In genomic region chr10:73439605-73440298, GRCh38 we compare ENCODE assay signal across 10 cellular contexts. TPM values are rescaled to one million over a fixed set of nuclear protein-coding genes. Genes with fewer than 3 reads are reported as not detected.
DNase-seq lines count a peak whose midpoint lies in the region; ATAC-seq, FAIRE-seq and TF ChIP-seq lines count a peak whose summit lies in the region.
"Had no signal": no experiment of that assay in that cellular context is flagged by ENCODE, and none has a peak within 500 bp of the region (broad histone marks: within the 10 kb centered on the region; RNA-seq: fewer than 3 reads in every experiment).

No MANE protein-coding gene starts in this region.

- H3K27ac ChIP-seq in IMR-90 (ENCODE audit: insufficient read depth, low read length) (no peak overlapping the region), left lung (no peak overlapping the region)

- intact Hi-C loops in IMR-90 (cut with micrococcal nuclease) (no loop called here), left lung (cut with DNase I) (no loop called here)

- WGBS in IMR-90 (ENCODE audit: extremely low coverage in 2 of 2, insufficient read length in 1 of 2), 2 experiments = no CpG with 5 or more reads among the region's 1 CpG

- no peaks in the 10 kb centered on the region for H3K27me3 ChIP-seq in IMR-90 (ENCODE audit: control insufficient read depth, insufficient read depth, low read length)
- no peaks in the 10 kb centered on the region for H3K27me3 ChIP-seq in bronchial epithelial cell (ENCODE audit: control insufficient read depth, insufficient read depth, low read length)
- no peaks in the 10 kb centered on the region for H3K27me3 ChIP-seq in left lung

- DNase-seq in EH (ENCODE audit: low read depth) = peak; percentile 73
- DNase-seq in IMR-90 = peak; percentile 81
- peak; percentile 86 for DNase-seq in bronchial epithelial cell (ENCODE audit: low read depth)
- peak; percentile 21 for DNase-seq in occipital lobe (lab: John Stamatoyannopoulos, UW)
- no peak for DNase-seq in left lung
- no peak for DNase-seq in NCI-H446 (lab: John Stamatoyannopoulos, UW)
- DNase-seq: activated T-cell treated with anti-CD3 and anti-CD28 coated beads for 4 hours, NCI-H446 treated with DMSO at 0.1 percent for 48 hours, T-cell had no signal

- H3K9me1 ChIP-seq in IMR-90 (ENCODE audit: insufficient read depth, low read length) = peaks cover 11% of the 10 kb centered on the region

- no peak overlapping the region for H2BK15ac ChIP-seq in IMR-90 (ENCODE audit: low read depth, low read length)

- no peak overlapping the region for H3K56ac ChIP-seq in IMR-90 (ENCODE audit: extremely low read depth, insufficient read depth, low read length)

- H2AK9ac ChIP-seq in IMR-90 (replicated peaks; ENCODE audit: low read depth, low read length, poor library complexity) = no peak overlapping the region

- no peaks in the 10 kb centered on the region for H3K4me1 ChIP-seq in IMR-90 (ENCODE audit: control insufficient read depth, insufficient read depth, low read length)
- no peaks in the 10 kb centered on the region for H3K4me1 ChIP-seq in left lung

- no peak overlapping the region for H3K18ac ChIP-seq in IMR-90 (ENCODE audit: low read depth, low read length)

- H3K23ac ChIP-seq in IMR-90 (ENCODE audit: low read depth, low read length) = no peak overlapping the region

- no peak overlapping the region for H3K4me3 ChIP-seq in IMR-90 (ENCODE audit: insufficient read depth, low read depth, low read length)
- H3K4me3 ChIP-seq in bronchial epithelial cell (ENCODE audit: low read depth, low read length) = no peak overlapping the region
- no peak overlapping the region for H3K4me3 ChIP-seq in left lung

- POLR2A ChIA-PET in IMR-90 (lab: Charles Lee; ENCODE audit: unreplicated experiment) = no interaction called here

- peaks cover 15% of the 10 kb centered on the region for H3K36me3 ChIP-seq in IMR-90 (ENCODE audit: control insufficient read depth, insufficient read depth, low read length)
- peaks cover 3% of the 10 kb centered on the region for H3K36me3 ChIP-seq in bronchial epithelial cell (ENCODE audit: control insufficient read depth, insufficient read depth, low read length)
- H3K36me3 ChIP-seq in left lung = peaks cover 0 to 54% of the 10 kb centered on the region in 2 donors

- CTCF ChIA-PET in IMR-90 (lab: Yijun Ruan, JAX) = no interaction called here

- FAIRE-seq in bronchial epithelial cell (lab: Jason Lieb, UNC) = no peak

- TF ChIP-seq POLR2A in IMR-90 (IDR thresholded peaks at IDR 0.05; ENCODE audit: low read depth, low read length) = no peak

- TF ChIP-seq CTCF in IMR-90 (conservative IDR thresholded peaks at IDR 0.05; ENCODE audit: low read depth, low read length) (no peak), bronchial epithelial cell (IDR thresholded peaks at IDR 0.05; ENCODE audit: insufficient read depth, low read length, severe bottlenecking) (no peak), left lung (IDR thresholded peaks at IDR 0.05) (no peak)

- H3K4me2 ChIP-seq in IMR-90 (ENCODE audit: low read depth, low read length) = no peak overlapping the region

- H3K9me3 ChIP-seq in IMR-90 (ENCODE audit: control insufficient read depth, insufficient read depth, low read length) (no peaks in the 10 kb centered on the region), left lung (no peaks in the 10 kb centered on the region)

- H3K4ac ChIP-seq in IMR-90 (ENCODE audit: low read depth, low read length) = no peak overlapping the region

- no peak overlapping the region for H2BK20ac ChIP-seq in IMR-90 (ENCODE audit: low read depth, low read length)

- no peak overlapping the region; a peak in 1 of 4 replicates for H4K8ac ChIP-seq in IMR-90 (ENCODE audit: low read depth in 2 of 2, low read length in 2 of 2)

- 0 out of 2 replicates have a peak overlapping the region, but pooled peaks have one; percentile 3 for H2AK5ac ChIP-seq in IMR-90 (ENCODE audit: low read depth, low read length)

- peak; percentile 83 for ATAC-seq in IMR-90 (ENCODE audit: low read depth)
- ATAC-seq in left lung = no peak
- ATAC-seq in GM18907 (IDR thresholded peaks at IDR 0.05; ENCODE audit: unreplicated experiment) = no peak
- ATAC-seq: T-cell had no signal

- in situ Hi-C loops in IMR-90 (cut with MboI; ENCODE audit: low sequenced_read_pairs) = no loop called here

- BruUV-seq in IMR-90 (replicated peaks; lab: Mats Ljungman, UMichigan) = no TSS peak

- no peak overlapping the region for H4K91ac ChIP-seq in IMR-90 (ENCODE audit: insufficient read depth, low read depth, low read length)

- no peak overlapping the region for H4K5ac ChIP-seq in IMR-90 (ENCODE audit: low read depth, low read length)

- H2BK120ac ChIP-seq in IMR-90 (ENCODE audit: low read depth, low read length) = no peak overlapping the region

- no peak for TF ChIP-seq RAD21 in IMR-90 (IDR thresholded peaks at IDR 0.05; ENCODE audit: low read length)

- H2BK5ac ChIP-seq in IMR-90 (ENCODE audit: low read depth, low read length, poor library complexity, severe bottlenecking) = peak overlapping the region; percentile 61

- H4K20me1 ChIP-seq in IMR-90 (ENCODE audit: insufficient read depth, low read length) = no peaks in the 10 kb centered on the region

- H2AFZ ChIP-seq in IMR-90 (replicated peaks; ENCODE audit: low read length, poor library complexity) = no peak overlapping the region

- H3K9ac ChIP-seq in IMR-90 (ENCODE audit: low read depth, low read length) = no peak overlapping the region

- no peak overlapping the region; the same call in 1 of the 2 replicates for H3K14ac ChIP-seq in IMR-90 (replicated peaks; ENCODE audit: low read depth, low read length)

- dilution Hi-C loops in IMR-90 (cut with HindIII; ENCODE audit: low sequenced_read_pairs, unreplicated experiment) = no loop called here

- H3K79me1 ChIP-seq in IMR-90 (ENCODE audit: low read depth in 1 of 2, low read length in 2 of 2) = peaks cover 11 to 20% of the 10 kb centered on the region in 2 experiments; a peak in 3 of 4 replicates

TF ChIP-seq in IMR-90, 13 proteins besides CTCF, POLR2A, EP300 and RAD21:
- no peak for TF ChIP-seq USF2 (IDR thresholded peaks at IDR 0.05; ENCODE audit: low read depth, low read length)
- no peak for TF ChIP-seq CHD1 (IDR thresholded peaks at IDR 0.05; ENCODE audit: low read depth, low read length)
- no peak for TF ChIP-seq BHLHE40 (IDR thresholded peaks at IDR 0.05; ENCODE audit: low read depth, low read length)
- no peak for TF ChIP-seq CEBPB (IDR thresholded peaks at IDR 0.05; ENCODE audit: low read depth, low read length)
- no peak for TF ChIP-seq RFX5 (IDR thresholded peaks at IDR 0.05; ENCODE audit: low read depth, low read length)
- TF ChIP-seq MXI1 (IDR thresholded peaks at IDR 0.05; ENCODE audit: borderline replicate concordance, low read depth, low read length) = no peak
- no peak for TF ChIP-seq MAFK (IDR thresholded peaks at IDR 0.05; ENCODE audit: low read depth, low read length)
- no peak for TF ChIP-seq FOS (IDR thresholded peaks at IDR 0.05; ENCODE audit: low read depth, low read length)
- TF ChIP-seq ELK1 (IDR thresholded peaks at IDR 0.05; ENCODE audit: borderline replicate concordance, low read depth, low read length) = no peak
- no peak for TF ChIP-seq SMC3 (IDR thresholded peaks at IDR 0.05; ENCODE audit: low read depth, low read length)
- TF ChIP-seq RCOR1 (IDR thresholded peaks at IDR 0.05; ENCODE audit: insufficient replicate concordance, low read length) = no peak
- TF ChIP-seq NFE2L2 (IDR thresholded peaks at IDR 0.05; ENCODE audit: low read depth, low read length) = no peak
- TF ChIP-seq MAZ (IDR thresholded peaks at IDR 0.05; ENCODE audit: borderline replicate concordance, low read depth, low read length) = no peak

RNA-seq across cellular contexts. Expression of gene MSS51, which starts 6.4 kb away (rescaled TPM):
- total RNA-seq in IMR-90 (2012; rRNA removed) (1.1 TPM in 2 replicates), bronchial epithelial cell (0.90 and 1.1 TPM in 2 replicates), occipital lobe (3.7 TPM), left lung (1 to 10 TPM; 1.3 to 2.7 TPM)
- polyA plus RNA-seq in IMR-90 (2012; rRNA removed) = 1.3 and 1.8 TPM in 2 replicates
- polyA plus RNA-seq in IMR-90 (2012; cell fraction: cytosol; rRNA removed) = 0.23 and 0.36 TPM in 2 replicates
- polyA plus RNA-seq in IMR-90 (2012; cell fraction: nucleus; rRNA removed; ENCODE audit: low replicate concordance) = 11.9 and 17.0 TPM in 2 replicates

RNA-seq across cellular contexts. Expression of gene ANXA7, which starts 25.9 kb away (rescaled TPM):
- 102 and 120 TPM in 2 replicates for total RNA-seq in IMR-90 (2012; rRNA removed)
- polyA plus RNA-seq in IMR-90 (2012; rRNA removed) = 77.2 and 77.4 TPM in 2 replicates
- polyA plus RNA-seq in IMR-90 (2012; cell fraction: cytosol; rRNA removed) = 29.6 and 35.2 TPM in 2 replicates
- polyA plus RNA-seq in IMR-90 (2012; cell fraction: nucleus; rRNA removed; ENCODE audit: low replicate concordance) = 24.3 and 30.7 TPM in 2 replicates
- 88.7 and 106 TPM in 2 replicates for total RNA-seq in bronchial epithelial cell
- total RNA-seq in occipital lobe = 34.3 TPM
- total RNA-seq in left lung = 100 to 1,000 TPM in 1 of 2 donors, 10 to 100 TPM in 1; 99.4 to 118 TPM

RNA-seq across cellular contexts. Expression of gene PPP3CB, which starts 56.1 kb away (rescaled TPM):
- total RNA-seq in IMR-90 (2012; rRNA removed) = 22.9 and 40.0 TPM in 2 replicates
- 26.4 and 36.4 TPM in 2 replicates for polyA plus RNA-seq in IMR-90 (2012; rRNA removed)
- polyA plus RNA-seq in IMR-90 (2012; cell fraction: cytosol; rRNA removed) = 9.5 and 34.7 TPM in 2 replicates
- polyA plus RNA-seq in IMR-90 (2012; cell fraction: nucleus; rRNA removed; ENCODE audit: low replicate concordance) = 7.7 and 38.3 TPM in 2 replicates
- 20.6 and 24.7 TPM in 2 replicates for total RNA-seq in bronchial epithelial cell
- total RNA-seq in occipital lobe = 122 TPM
- 10 to 100 TPM; 32.3 to 39.7 TPM for total RNA-seq in left lung

Comparison
In these comparisons a context has a peak if more than half of its experiments do, and no peak if none do; other contexts are left out.
1. DNase-seq: peak in EH (single experiment), IMR-90 (single experiment), bronchial epithelial cell (single experiment) and occipital lobe (single experiment); none in left lung (0 of 2) and NCI-H446 (0 of 2).